Comparison of ENCODE assay signal across 1 cellular context in genomic region chr4:128347930-128348660, GRCh38.
TF ChIP-seq lines count a peak whose summit lies in the region.

No MANE protein-coding gene starts in this region.

TF ChIP-seq in K562, 482 proteins besides CTCF, POLR2A, EP300 and RAD21 (continued from another document):
- no peak for TF ChIP-seq RERE (CRISPR knock-in tag; IDR thresholded peaks at IDR 0.05; ENCODE audit: borderline replicate concordance)
TF ChIP-seq in K562: peak in this region for 17.
